In the genomic region with DNA sequence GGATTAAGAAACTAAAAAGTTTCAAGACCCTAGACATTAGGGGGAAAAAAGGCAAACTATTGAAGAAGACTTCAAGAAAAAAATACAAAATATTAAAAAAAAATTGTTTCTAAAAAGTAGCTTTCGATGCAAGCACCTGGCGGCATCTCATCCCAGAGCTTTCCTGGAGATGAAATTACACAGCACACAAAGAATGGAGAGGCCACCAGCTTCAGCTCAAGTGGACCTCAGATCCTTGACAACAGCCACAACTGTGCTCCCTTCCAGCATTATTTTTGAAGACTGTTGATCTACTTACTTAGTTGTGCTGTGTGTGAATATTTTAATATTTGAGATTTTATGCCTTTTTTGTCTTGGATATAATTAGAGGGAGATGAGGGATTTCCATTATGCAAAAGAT, we compare ENCODE assay signal across 17 cellular contexts.
DNase-seq lines count a peak whose midpoint lies in the region; ATAC-seq and TF ChIP-seq lines count a peak whose summit lies in the region.
"Had no signal": no experiment of that assay in that cellular context is flagged by ENCODE, and none has a peak within 500 bp of the region (broad histone marks: within the 10 kb centered on the region; RNA-seq: fewer than 3 reads in every experiment).

No MANE protein-coding gene starts in this region.

- CTCF ChIA-PET in RWPE1 (lab: Yijun Ruan, JAX) = no interaction called here

- 86% methylated on average over 2 of the region's 2 CpGs for WGBS in esophagus muscularis mucosa

- no peak for TF ChIP-seq EP300 in esophagus muscularis mucosa (IDR thresholded peaks at IDR 0.05)

- H3K27ac ChIP-seq in esophagus muscularis mucosa (replicated peaks in 1 of 4) (no peak overlapping the region), RWPE1 (no peak overlapping the region)

- H3K4me1 ChIP-seq in esophagus muscularis mucosa = no peaks in the 10 kb centered on the region
- H3K4me1 ChIP-seq: BE2C had no signal

- DNase-seq in DMS79 treated with DMSO at 0.1 percent for 48 hours (lab: John Stamatoyannopoulos, UW) (peak; percentile 73), NCI-H187 treated with DMSO at 0.1 percent for 48 hours (lab: John Stamatoyannopoulos, UW) (peak; percentile 33), NCI-H2107 treated with DMSO at 0.1 percent for 48 hours (lab: John Stamatoyannopoulos, UW; ENCODE audit: unreplicated experiment) (peak; percentile 74), esophagus muscularis mucosa (ENCODE audit: extremely low spot score) (peak; percentile 79), RPMI8226 (no peak), RWPE1 (ENCODE audit: low spot score) (no peak)
- DNase-seq: ACHN; BE2C; C1 segment of cervical spinal cord; CD4-positive, CD25-positive, alpha-beta regulatory T cell; CD8-positive, alpha-beta memory T cell; COR-L47; DMS 273 treated with DMSO at 0.1 percent for 48 hours; DMS53; GDM1; H9 had no signal

- H3K36me3 ChIP-seq in esophagus muscularis mucosa = no peaks in the 10 kb centered on the region
- H3K36me3 ChIP-seq: BE2C had no signal

- no peak for ATAC-seq in GM21390 (IDR thresholded peaks at IDR 0.05; ENCODE audit: unreplicated experiment)

- POLR2A ChIA-PET in RWPE1 (lab: Yijun Ruan, JAX; ENCODE audit: low non-redundant PET) = no interaction called here

- intact Hi-C loops in esophagus muscularis mucosa (cut with DNase I) = no loop called here

- no peaks in the 10 kb centered on the region for H3K27me3 ChIP-seq in esophagus muscularis mucosa
- H3K27me3 ChIP-seq: BE2C had no signal

- peaks cover 0 to 22% (median 8%) of the 10 kb centered on the region in 4 donors for H3K9me3 ChIP-seq in esophagus muscularis mucosa
- H3K9me3 ChIP-seq: BE2C had no signal

- no peak for TF ChIP-seq CTCF in esophagus muscularis mucosa (IDR thresholded peaks at IDR 0.05)
- TF ChIP-seq CTCF in RWPE1 (conservative IDR thresholded peaks at IDR 0.05; ENCODE audit: low read depth) = no peak

- no peak overlapping the region for H3K4me3 ChIP-seq in esophagus muscularis mucosa

- TF ChIP-seq POLR2A in esophagus muscularis mucosa (IDR thresholded peaks at IDR 0.05; ENCODE audit: low read depth) = no peak

Comparison
In these comparisons a context has a peak if more than half of its experiments do, and no peak if none do; other contexts are left out.
1. DNase-seq: peak in DMS79 treated with DMSO at 0.1 percent for 48 hours (single experiment), NCI-H187 treated with DMSO at 0.1 percent for 48 hours (single experiment), NCI-H2107 treated with DMSO at 0.1 percent for 48 hours (single experiment) and esophagus muscularis mucosa (single experiment); none in RPMI8226 (single experiment) and RWPE1 (single experiment).